In the genomic region with DNA sequence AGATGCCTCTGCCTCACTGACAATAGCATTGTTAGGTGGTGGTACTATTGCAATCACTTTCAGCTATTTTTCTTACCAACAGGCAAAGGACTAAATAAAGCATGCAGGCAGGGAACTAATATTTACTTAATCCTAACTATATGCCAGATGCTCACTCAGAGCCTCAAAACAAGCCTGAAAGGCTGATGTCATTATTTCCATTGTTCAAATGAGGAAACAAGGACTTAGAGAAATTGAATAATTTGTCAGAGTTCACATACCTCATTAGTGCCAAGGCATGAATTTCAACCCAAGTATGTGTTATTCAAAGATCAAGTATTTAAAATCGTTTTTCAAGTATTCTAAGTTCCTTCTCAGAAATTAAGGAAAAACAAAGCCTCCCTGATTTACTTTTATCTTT, we compare ENCODE assay signal across 14 cellular contexts.
A peak's percentile ranks its signal among the peaks of the same experiment; 100 is the strongest.
DNase-seq lines count a peak whose midpoint lies in the region; ATAC-seq and TF ChIP-seq lines count a peak whose summit lies in the region.
"Had no signal": no experiment of that assay in that cellular context is flagged by ENCODE, and none has a peak within 500 bp of the region (broad histone marks: within the 10 kb centered on the region; RNA-seq: fewer than 3 reads in every experiment).

No MANE protein-coding gene starts in this region.

- H3K36me3 ChIP-seq in testis (ENCODE audit: low read depth, missing control alignments) (no peaks in the 10 kb centered on the region), lower lobe of right lung (no peaks in the 10 kb centered on the region)
- H3K36me3 ChIP-seq: ascending aorta; BLaER1 treated with 17β-estradiol and CSF1 and Interleukin-3, amounts not matched to agents 10 nM and 100 nM; stomach had no signal

- H3K4me3 ChIP-seq in testis = no peak overlapping the region
- H3K4me3 ChIP-seq in lower lobe of right lung = no peak overlapping the region
- H3K4me3 ChIP-seq: ascending aorta; BLaER1 treated with 17β-estradiol and CSF1 and Interleukin-3, amounts not matched to agents 10 nM and 100 nM; stomach had no signal

- no peak for TF ChIP-seq POLR2A in testis (IDR thresholded peaks at IDR 0.05)

- H3K27ac ChIP-seq in foreskin keratinocyte (no peak overlapping the region), testis (no peak overlapping the region), lower lobe of right lung (no peak overlapping the region)
- H3K27ac ChIP-seq: ascending aorta; BLaER1 treated with 17β-estradiol and CSF1 and Interleukin-3, amounts not matched to agents 10 nM and 100 nM; stomach had no signal

- H3K9me3 ChIP-seq in testis = no peaks in the 10 kb centered on the region
- no peaks in the 10 kb centered on the region for H3K9me3 ChIP-seq in lower lobe of right lung
- H3K9me3 ChIP-seq: ascending aorta; BLaER1 treated with 17β-estradiol and CSF1 and Interleukin-3, amounts not matched to agents 10 nM and 100 nM; stomach had no signal

- DNase-seq in AG20443 (ENCODE audit: low spot score) (peak; percentile 11), GM04503 (ENCODE audit: low read depth) (peak; percentile 15), SHP77 (lab: John Stamatoyannopoulos, UW) (peak; percentile 38 to 53), foreskin keratinocyte (peak; percentile 34 to 69), testis (no peak), globus pallidus (ENCODE audit: low spot score) (no peak), cortex of kidney (lab: John Stamatoyannopoulos, UW) (no peak), lower lobe of right lung (no peak)
- DNase-seq: activated CD4-positive, alpha-beta T cell treated with anti-CD3 and anti-CD28 coated beads for 1 hour; activated T-cell treated with anti-CD3 and anti-CD28 coated beads, Interleukin-2, amount 50 U/mL, for 72 hours; stomach; SW 1271 had no signal

- 18 to 24% methylated on average over 1 of the region's 1 CpG for WGBS in testis, 2 donors

- no peak for TF ChIP-seq CTCF in foreskin keratinocyte (conservative IDR thresholded peaks at IDR 0.05)
- no peak for TF ChIP-seq CTCF in testis (IDR thresholded peaks at IDR 0.05)
- TF ChIP-seq CTCF in lower lobe of right lung (IDR thresholded peaks at IDR 0.05) = no peak

- H3K27me3 ChIP-seq in foreskin keratinocyte (no peaks in the 10 kb centered on the region), testis (no peaks in the 10 kb centered on the region), lower lobe of right lung (ENCODE audit: low read depth) (no peaks in the 10 kb centered on the region)
- H3K27me3 ChIP-seq: ascending aorta; BLaER1 treated with 17β-estradiol and CSF1 and Interleukin-3, amounts not matched to agents 10 nM and 100 nM; stomach had no signal

- H3K4me1 ChIP-seq in foreskin keratinocyte (peaks cover 9% of the 10 kb centered on the region), testis (no peaks in the 10 kb centered on the region), lower lobe of right lung (no peaks in the 10 kb centered on the region)
- H3K4me1 ChIP-seq: ascending aorta; BLaER1 treated with 17β-estradiol and CSF1 and Interleukin-3, amounts not matched to agents 10 nM and 100 nM; stomach had no signal

- intact Hi-C loops in testis (cut with DNase I; ENCODE audit: low total_unique reads) = no loop called here
- intact Hi-C loops in lower lobe of right lung (cut with DNase I) = no loop called here

- ATAC-seq in foreskin keratinocyte = peak; percentile 34
- no peak for ATAC-seq in lower lobe of right lung
- ATAC-seq: activated T-cell treated with anti-CD3 and anti-CD28 coated beads, Interleukin-2, amount 50 U/mL, for 72 hours had no signal

Comparison
In these comparisons a context has a peak if more than half of its experiments do, and no peak if none do; other contexts are left out.
1. DNase-seq: peak in AG20443 (single experiment), GM04503 (single experiment), SHP77 (2 of 2) and foreskin keratinocyte (2 of 2); none in testis (single experiment), globus pallidus (single experiment), cortex of kidney (single experiment) and lower lobe of right lung (single experiment).